1 cellular context compared by ENCODE assay signal in the genomic region with DNA sequence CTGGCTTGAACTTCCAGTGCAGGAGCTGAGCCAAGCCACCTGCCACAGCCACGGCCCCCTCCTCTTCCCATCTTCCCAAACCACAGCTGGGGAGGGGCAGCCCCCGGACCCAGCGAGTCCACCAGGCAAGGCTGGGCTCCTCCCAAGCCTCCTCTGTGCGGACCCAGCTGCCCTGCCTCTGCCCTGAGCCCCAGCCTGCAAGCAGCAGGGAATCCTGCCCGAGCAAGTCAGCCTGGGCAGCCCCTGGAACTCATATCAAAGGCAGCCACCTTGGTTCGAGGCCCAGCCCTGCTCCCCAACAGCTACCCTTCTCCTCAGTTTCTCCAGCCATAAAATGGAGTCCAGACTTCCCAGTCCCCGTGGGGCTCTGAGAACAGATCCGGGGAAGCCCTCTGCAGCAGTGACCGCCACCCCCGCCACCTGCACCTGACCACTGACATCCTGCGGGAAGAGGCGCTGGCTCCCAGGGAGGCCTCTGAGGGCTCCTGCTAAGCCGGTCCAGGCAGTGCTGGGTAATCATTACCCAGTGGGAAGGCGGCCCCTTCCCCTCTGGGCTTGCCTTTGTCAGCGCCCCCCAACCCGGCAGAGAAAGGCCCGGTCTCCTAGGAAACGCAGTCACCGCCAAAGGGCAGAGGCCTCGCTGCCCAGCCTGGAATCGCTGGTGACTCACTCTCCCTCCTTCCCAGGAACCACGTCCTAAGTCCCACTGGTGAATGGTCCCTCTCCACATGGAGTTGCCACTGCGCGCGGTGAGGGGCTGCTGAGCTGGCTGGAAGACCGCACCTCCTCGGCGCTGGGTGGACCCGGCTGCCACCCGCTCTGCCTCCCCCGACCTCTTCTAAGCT.
TF ChIP-seq lines count a peak whose summit lies in the region.

No MANE protein-coding gene starts in this region.

TF ChIP-seq in HepG2, 621 proteins besides CTCF, POLR2A, EP300 and RAD21 (continued from another document and continues in another):
- TF ChIP-seq ZNF558 (CRISPR knock-in tag; IDR thresholded peaks at IDR 0.05; ENCODE audit: borderline replicate concordance) (0 out of 2 replicates have a peak, but pooled peaks have one; percentile 2), KLF13 (CRISPR knock-in tag; IDR thresholded peaks at IDR 0.05) (no peak), KLF16 (CRISPR knock-in tag; IDR thresholded peaks at IDR 0.05) (peak in 1 of 2 experiments; percentile 47; a peak in 1 of 4 replicates), SOX13 (IDR thresholded peaks at IDR 0.05) (no peak), SOX13 (CRISPR knock-in tag; conservative IDR thresholded peaks at IDR 0.05 in 1 of 2, IDR thresholded peaks at IDR 0.05 in 1 of 2) (peak in 1 of 2 experiments; percentile 36; a peak in 1 of 4 replicates), CEBPG (CRISPR knock-in tag; IDR thresholded peaks at IDR 0.05) (peak; percentile 8; the same call in 1 of the 2 replicates), TFAP4 (IDR thresholded peaks at IDR 0.05; ENCODE audit: borderline replicate concordance, low read depth) (peak; percentile 56; the same call in 1 of the 2 replicates), NCOR1 (IDR thresholded peaks at IDR 0.05; ENCODE audit: borderline replicate concordance, low read length) (peak; percentile 30; the same call in 1 of the 2 replicates), GLI4 (CRISPR knock-in tag; IDR thresholded peaks at IDR 0.05; ENCODE audit: borderline replicate concordance) (no peak), LCORL (IDR thresholded peaks at IDR 0.05) (no peak), LCORL (CRISPR knock-in tag; IDR thresholded peaks at IDR 0.05) (peak; percentile 87), ZFX (CRISPR knock-in tag; IDR thresholded peaks at IDR 0.05; ENCODE audit: low read depth) (peak; percentile 85), KLF9 (CRISPR knock-in tag; IDR thresholded peaks at IDR 0.05; ENCODE audit: low read depth) (peak; percentile 68; the same call in 1 of the 2 replicates), STAG1 (CRISPR knock-in tag; IDR thresholded peaks at IDR 0.05) (peak; percentile 4), TEAD2 (CRISPR knock-in tag; IDR thresholded peaks at IDR 0.05) (no peak), PHB2 (IDR thresholded peaks at IDR 0.05; ENCODE audit: partially characterized antibody) (no peak), MTA1 (CRISPR knock-in tag; IDR thresholded peaks at IDR 0.05; ENCODE audit: borderline replicate concordance) (peak; percentile 63; the same call in 1 of the 2 replicates), ISX (CRISPR knock-in tag; conservative IDR thresholded peaks at IDR 0.05) (no peak), MTF2 (CRISPR knock-in tag; IDR thresholded peaks at IDR 0.05; ENCODE audit: borderline replicate concordance) (no peak), KDM5B (CRISPR knock-in tag; IDR thresholded peaks at IDR 0.05; ENCODE audit: borderline replicate concordance) (0 out of 2 replicates have a peak, but pooled peaks have one; percentile 61), MIER3 (CRISPR knock-in tag; IDR thresholded peaks at IDR 0.05; ENCODE audit: borderline replicate concordance) (peak; percentile 61; the same call in 1 of the 2 replicates), GATA4 (IDR thresholded peaks at IDR 0.05; ENCODE audit: borderline replicate concordance, low read depth) (no peak), HNRNPL (IDR thresholded peaks at IDR 0.05; ENCODE audit: low read depth, low read length) (peak; percentile 49; the same call in 1 of the 2 replicates), GATAD1 (CRISPR knock-in tag; IDR thresholded peaks at IDR 0.05) (peak; percentile 69; the same call in 1 of the 2 replicates), NR2F1 (CRISPR knock-in tag; IDR thresholded peaks at IDR 0.05) (peak in 1 of 2 experiments; percentile 38; a peak in 1 of 4 replicates), MYC (CRISPR knock-in tag; IDR thresholded peaks at IDR 0.05; ENCODE audit: borderline replicate concordance) (peak; percentile 52; the same call in 1 of the 2 replicates), ZNF883 (CRISPR knock-in tag; IDR thresholded peaks at IDR 0.05; ENCODE audit: not compliant biosample characterization) (peak; percentile 12), ZEB1 (IDR thresholded peaks at IDR 0.05; ENCODE audit: insufficient replicate concordance, low read depth) (no peak), THAP11 (CRISPR knock-in tag; IDR thresholded peaks at IDR 0.05) (peak; percentile 66), PRMT3 (CRISPR knock-in tag; IDR thresholded peaks at IDR 0.05; ENCODE audit: borderline replicate concordance, low read depth) (no peak), PHF8 (CRISPR knock-in tag; IDR thresholded peaks at IDR 0.05) (0 out of 2 replicates have a peak, but pooled peaks have one; percentile 17), PRPF4 (IDR thresholded peaks at IDR 0.05; ENCODE audit: low read depth, low read length, poor library complexity, severe bottlenecking) (no peak), RARA (CRISPR knock-in tag; IDR thresholded peaks at IDR 0.05) (peak; percentile 47; the same call in 1 of the 2 replicates), KDM2A (CRISPR knock-in tag; IDR thresholded peaks at IDR 0.05; ENCODE audit: borderline replicate concordance, low read depth) (peak; percentile 56; the same call in 1 of the 2 replicates), ZNF782 (CRISPR knock-in tag; IDR thresholded peaks at IDR 0.05; ENCODE audit: borderline replicate concordance) (no peak; the same call in 1 of the 2 replicates), ZSCAN31 (CRISPR knock-in tag; IDR thresholded peaks at IDR 0.05; ENCODE audit: low read depth) (peak; percentile 94), IKZF1 (IDR thresholded peaks at IDR 0.05) (no peak), ZBTB7B (CRISPR knock-in tag; IDR thresholded peaks at IDR 0.05) (peak; percentile 69), ZBTB10 (CRISPR knock-in tag; IDR thresholded peaks at IDR 0.05; ENCODE audit: borderline replicate concordance) (0 out of 2 replicates have a peak, but pooled peaks have one; percentile 6), PPARG (CRISPR knock-in tag; conservative IDR thresholded peaks at IDR 0.05) (peak; percentile 45; the same call in 1 of the 2 replicates), PHF5A (CRISPR knock-in tag; IDR thresholded peaks at IDR 0.05; ENCODE audit: low read depth, unreplicated experiment) (peak; percentile 24), ZNF501 (CRISPR knock-in tag; IDR thresholded peaks at IDR 0.05) (0 out of 2 replicates have a peak, but pooled peaks have one; percentile 48)
- TF ChIP-seq, protein P1, sequence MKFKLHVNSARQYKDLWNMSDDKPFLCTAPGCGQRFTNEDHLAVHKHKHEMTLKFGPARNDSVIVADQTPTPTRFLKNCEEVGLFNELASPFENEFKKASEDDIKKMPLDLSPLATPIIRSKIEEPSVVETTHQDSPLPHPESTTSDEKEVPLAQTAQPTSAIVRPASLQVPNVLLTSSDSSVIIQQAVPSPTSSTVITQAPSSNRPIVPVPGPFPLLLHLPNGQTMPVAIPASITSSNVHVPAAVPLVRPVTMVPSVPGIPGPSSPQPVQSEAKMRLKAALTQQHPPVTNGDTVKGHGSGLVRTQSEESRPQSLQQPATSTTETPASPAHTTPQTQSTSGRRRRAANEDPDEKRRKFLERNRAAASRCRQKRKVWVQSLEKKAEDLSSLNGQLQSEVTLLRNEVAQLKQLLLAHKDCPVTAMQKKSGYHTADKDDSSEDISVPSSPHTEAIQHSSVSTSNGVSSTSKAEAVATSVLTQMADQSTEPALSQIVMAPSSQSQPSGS (CRISPR knock-in tag; IDR thresholded peaks at IDR 0.05): peak; percentile 5; the same call in 1 of the 2 replicates
- TF ChIP-seq, protein P2, sequence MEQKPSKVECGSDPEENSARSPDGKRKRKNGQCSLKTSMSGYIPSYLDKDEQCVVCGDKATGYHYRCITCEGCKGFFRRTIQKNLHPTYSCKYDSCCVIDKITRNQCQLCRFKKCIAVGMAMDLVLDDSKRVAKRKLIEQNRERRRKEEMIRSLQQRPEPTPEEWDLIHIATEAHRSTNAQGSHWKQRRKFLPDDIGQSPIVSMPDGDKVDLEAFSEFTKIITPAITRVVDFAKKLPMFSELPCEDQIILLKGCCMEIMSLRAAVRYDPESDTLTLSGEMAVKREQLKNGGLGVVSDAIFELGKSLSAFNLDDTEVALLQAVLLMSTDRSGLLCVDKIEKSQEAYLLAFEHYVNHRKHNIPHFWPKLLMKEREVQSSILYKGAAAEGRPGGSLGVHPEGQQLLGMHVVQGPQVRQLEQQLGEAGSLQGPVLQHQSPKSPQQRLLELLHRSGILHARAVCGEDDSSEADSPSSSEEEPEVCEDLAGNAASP (CRISPR knock-in tag; IDR thresholded peaks at IDR 0.05; ENCODE audit: borderline replicate concordance): 0 out of 2 replicates have a peak, but pooled peaks have one; percentile 11
- TF ChIP-seq, protein P3, sequence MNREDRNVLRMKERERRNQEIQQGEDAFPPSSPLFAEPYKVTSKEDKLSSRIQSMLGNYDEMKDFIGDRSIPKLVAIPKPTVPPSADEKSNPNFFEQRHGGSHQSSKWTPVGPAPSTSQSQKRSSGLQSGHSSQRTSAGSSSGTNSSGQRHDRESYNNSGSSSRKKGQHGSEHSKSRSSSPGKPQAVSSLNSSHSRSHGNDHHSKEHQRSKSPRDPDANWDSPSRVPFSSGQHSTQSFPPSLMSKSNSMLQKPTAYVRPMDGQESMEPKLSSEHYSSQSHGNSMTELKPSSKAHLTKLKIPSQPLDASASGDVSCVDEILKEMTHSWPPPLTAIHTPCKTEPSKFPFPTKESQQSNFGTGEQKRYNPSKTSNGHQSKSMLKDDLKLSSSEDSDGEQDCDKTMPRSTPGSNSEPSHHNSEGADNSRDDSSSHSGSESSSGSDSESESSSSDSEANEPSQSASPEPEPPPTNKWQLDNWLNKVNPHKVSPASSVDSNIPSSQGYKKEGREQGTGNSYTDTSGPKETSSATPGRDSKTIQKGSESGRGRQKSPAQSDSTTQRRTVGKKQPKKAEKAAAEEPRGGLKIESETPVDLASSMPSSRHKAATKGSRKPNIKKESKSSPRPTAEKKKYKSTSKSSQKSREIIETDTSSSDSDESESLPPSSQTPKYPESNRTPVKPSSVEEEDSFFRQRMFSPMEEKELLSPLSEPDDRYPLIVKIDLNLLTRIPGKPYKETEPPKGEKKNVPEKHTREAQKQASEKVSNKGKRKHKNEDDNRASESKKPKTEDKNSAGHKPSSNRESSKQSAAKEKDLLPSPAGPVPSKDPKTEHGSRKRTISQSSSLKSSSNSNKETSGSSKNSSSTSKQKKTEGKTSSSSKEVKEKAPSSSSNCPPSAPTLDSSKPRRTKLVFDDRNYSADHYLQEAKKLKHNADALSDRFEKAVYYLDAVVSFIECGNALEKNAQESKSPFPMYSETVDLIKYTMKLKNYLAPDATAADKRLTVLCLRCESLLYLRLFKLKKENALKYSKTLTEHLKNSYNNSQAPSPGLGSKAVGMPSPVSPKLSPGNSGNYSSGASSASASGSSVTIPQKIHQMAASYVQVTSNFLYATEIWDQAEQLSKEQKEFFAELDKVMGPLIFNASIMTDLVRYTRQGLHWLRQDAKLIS (CRISPR knock-in tag; IDR thresholded peaks at IDR 0.05): peak; percentile 63; the same call in 1 of the 2 replicates
- TF ChIP-seq, protein P4, sequence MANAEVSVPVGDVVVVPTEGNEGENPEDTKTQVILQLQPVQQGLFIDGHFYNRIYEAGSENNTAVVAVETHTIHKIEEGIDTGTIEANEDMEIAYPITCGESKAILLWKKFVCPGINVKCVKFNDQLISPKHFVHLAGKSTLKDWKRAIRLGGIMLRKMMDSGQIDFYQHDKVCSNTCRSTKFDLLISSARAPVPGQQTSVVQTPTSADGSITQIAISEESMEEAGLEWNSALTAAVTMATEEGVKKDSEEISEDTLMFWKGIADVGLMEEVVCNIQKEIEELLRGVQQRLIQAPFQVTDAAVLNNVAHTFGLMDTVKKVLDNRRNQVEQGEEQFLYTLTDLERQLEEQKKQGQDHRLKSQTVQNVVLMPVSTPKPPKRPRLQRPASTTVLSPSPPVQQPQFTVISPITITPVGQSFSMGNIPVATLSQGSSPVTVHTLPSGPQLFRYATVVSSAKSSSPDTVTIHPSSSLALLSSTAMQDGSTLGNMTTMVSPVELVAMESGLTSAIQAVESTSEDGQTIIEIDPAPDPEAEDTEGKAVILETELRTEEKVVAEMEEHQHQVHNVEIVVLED (CRISPR knock-in tag; IDR thresholded peaks at IDR 0.05; ENCODE audit: borderline replicate concordance): 0 out of 2 replicates have a peak, but pooled peaks have one; percentile 21
- TF ChIP-seq, protein P5, sequence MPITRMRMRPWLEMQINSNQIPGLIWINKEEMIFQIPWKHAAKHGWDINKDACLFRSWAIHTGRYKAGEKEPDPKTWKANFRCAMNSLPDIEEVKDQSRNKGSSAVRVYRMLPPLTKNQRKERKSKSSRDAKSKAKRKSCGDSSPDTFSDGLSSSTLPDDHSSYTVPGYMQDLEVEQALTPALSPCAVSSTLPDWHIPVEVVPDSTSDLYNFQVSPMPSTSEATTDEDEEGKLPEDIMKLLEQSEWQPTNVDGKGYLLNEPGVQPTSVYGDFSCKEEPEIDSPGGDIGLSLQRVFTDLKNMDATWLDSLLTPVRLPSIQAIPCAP (CRISPR knock-in tag; IDR thresholded peaks at IDR 0.05; ENCODE audit: low read depth): no peak
- TF ChIP-seq, protein P6, sequence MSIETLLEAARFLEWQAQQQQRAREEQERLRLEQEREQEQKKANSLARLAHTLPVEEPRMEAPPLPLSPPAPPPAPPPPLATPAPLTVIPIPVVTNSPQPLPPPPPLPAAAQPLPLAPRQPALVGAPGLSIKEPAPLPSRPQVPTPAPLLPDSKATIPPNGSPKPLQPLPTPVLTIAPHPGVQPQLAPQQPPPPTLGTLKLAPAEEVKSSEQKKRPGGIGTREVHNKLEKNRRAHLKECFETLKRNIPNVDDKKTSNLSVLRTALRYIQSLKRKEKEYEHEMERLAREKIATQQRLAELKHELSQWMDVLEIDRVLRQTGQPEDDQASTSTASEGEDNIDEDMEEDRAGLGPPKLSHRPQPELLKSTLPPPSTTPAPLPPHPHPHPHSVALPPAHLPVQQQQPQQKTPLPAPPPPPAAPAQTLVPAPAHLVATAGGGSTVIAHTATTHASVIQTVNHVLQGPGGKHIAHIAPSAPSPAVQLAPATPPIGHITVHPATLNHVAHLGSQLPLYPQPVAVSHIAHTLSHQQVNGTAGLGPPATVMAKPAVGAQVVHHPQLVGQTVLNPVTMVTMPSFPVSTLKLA (IDR thresholded peaks at IDR 0.05): peak; percentile 64
